In the genomic region with DNA sequence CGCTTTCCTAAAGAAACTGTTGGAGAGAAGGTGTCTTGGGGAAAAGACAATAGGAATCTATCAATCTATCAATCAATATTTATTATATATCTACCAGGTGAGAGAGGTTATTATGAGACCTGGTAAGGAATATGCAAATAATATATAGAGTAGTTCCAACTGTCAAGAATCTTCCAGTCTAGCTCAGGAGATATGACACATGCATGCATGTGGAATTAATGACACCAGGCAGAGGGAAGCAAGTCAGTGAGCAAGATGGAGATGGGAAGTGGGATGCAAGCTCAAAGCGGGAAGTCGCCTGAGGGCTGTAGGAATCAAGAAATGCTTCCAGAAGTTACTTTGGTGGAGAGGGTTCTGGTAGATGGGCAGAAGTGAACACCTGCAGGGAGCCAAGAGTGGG, we compare ENCODE assay signal across 20 cellular contexts.
"Had no signal": no experiment of that assay in that cellular context is flagged by ENCODE, and none has a peak within 500 bp of the region (broad histone marks: within the 10 kb centered on the region; RNA-seq: fewer than 3 reads in every experiment).

No MANE protein-coding gene starts in this region.

- H3K36me3 Mint-ChIP-seq: mesothelial cell of epicardium had no signal

- H3K27me3 ChIP-seq: gastrocnemius medialis, heart right ventricle, left lung had no signal

- DNase-seq: dermis blood vessel endothelial cell; dorsolateral prefrontal cortex; effector CD4-positive, alpha-beta T cell; effector memory CD4-positive, alpha-beta T cell; esophagus squamous epithelium; foreskin fibroblast; foreskin melanocyte; gastrocnemius medialis; glutamatergic neuron; head of caudate nucleus; heart right ventricle; hippocampal formation; left cardiac atrium; left lung; left ventricle myocardium superior; lower lobe of right lung; mesenchymal stem cell; mucosa of descending colon had no signal

- H3K9me3 Mint-ChIP-seq: mesothelial cell of epicardium had no signal

- H3K4me1 ChIP-seq: esophagus squamous epithelium, left lung, lower lobe of right lung had no signal

- H3K9me3 ChIP-seq: esophagus squamous epithelium, gastrocnemius medialis, heart right ventricle, left lung, lower lobe of right lung, mucosa of descending colon had no signal

- H3K4me3 ChIP-seq: coronary artery, dorsolateral prefrontal cortex, esophagus squamous epithelium, gastrocnemius medialis, heart right ventricle, left lung, lower lobe of right lung, mucosa of descending colon had no signal

- H3K36me3 ChIP-seq: esophagus squamous epithelium, gastrocnemius medialis, heart right ventricle, left lung, lower lobe of right lung had no signal

- H3K27ac ChIP-seq: coronary artery, dorsolateral prefrontal cortex, esophagus squamous epithelium, gastrocnemius medialis, heart right ventricle, left lung, lower lobe of right lung had no signal

- H3K4me3 Mint-ChIP-seq: mesothelial cell of epicardium had no signal
